In the genomic region with DNA sequence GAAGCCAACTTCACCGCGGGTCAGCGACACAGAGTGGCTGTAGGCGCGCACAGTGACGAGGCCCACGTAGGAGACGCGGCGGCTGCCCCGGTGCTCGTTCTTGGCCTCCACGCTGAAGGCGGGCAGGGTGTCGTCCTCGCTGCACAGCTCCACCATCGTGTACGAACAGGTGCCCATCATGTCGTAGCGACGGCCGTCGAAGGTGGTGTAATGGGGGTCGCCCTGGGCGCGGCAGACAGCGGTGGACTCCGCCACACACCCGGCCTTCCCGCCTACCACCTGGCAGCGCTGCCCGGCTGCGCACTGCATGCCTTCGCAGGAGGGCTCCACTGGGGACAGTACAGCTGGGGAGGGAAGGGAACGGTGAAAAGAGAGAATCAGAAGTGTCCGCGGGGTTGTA, we compare ENCODE assay signal across 1 cellular context.
TF ChIP-seq lines count a peak whose summit lies in the region.

No MANE protein-coding gene starts in this region.

TF ChIP-seq in IMR-90, 13 proteins besides CTCF, POLR2A, EP300 and RAD21 (continued from another document):
- TF ChIP-seq RCOR1 (IDR thresholded peaks at IDR 0.05; ENCODE audit: insufficient replicate concordance, low read length) (no peak), CEBPB (IDR thresholded peaks at IDR 0.05; ENCODE audit: low read depth, low read length) (no peak), FOS (IDR thresholded peaks at IDR 0.05; ENCODE audit: low read depth, low read length) (no peak)
